Comparison of ENCODE assay signal across 20 cellular contexts in the genomic region with DNA sequence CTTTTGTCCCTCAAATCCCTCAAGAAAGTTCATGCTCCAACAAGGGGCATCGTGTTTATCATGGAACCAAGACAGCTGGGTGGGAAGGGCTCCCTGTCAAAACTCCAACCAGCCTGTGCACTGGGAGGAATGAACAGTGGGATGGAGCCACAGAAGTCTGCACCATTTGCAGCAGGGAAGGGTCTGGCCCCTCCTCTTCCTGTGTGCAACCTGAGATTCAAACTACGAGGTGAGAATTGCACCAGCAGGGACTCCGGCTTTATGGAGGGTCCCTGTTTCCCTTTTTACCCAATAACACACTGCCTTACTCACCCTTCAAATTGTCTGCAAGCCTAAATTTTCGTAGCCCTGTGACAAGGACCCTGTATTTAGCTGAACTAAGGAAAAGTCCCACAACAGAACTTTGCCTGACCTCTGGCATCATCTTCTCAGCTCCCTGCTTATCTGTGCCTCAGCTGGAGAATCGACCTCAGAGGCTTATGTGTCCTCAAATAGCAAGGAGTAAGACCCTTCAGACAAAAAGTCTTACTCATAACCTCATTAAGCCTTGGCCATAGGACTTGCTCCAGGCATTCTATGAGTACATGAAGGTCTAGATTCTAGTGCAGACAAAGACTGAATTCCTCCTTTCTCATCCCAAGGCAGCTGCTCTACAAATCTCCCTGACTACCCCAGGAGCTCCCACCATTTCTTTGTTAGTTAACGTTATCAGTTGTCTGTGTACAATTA.
"Had no signal": no experiment of that assay in that cellular context is flagged by ENCODE, and none has a peak within 500 bp of the region (broad histone marks: within the 10 kb centered on the region; RNA-seq: fewer than 3 reads in every experiment).

No MANE protein-coding gene starts in this region.

- H3K4me3 ChIP-seq: ascending aorta, left ventricle myocardium inferior, sigmoid colon, spleen had no signal

- H3K36me3 ChIP-seq: ascending aorta, brain microvascular endothelial cell, left ventricle myocardium inferior, sigmoid colon, spleen had no signal

- DNase-seq: activated CD4-positive, alpha-beta memory T cell treated with anti-CD3 and anti-CD28 coated beads, Interleukin-2, amount 10 ng/mL, durations not matched to agents 7 days and 5 days; activated CD4-positive, alpha-beta T cell treated with anti-CD3 and anti-CD28 coated beads, Interleukin-2, amount 10 ng/mL, durations not matched to agents 24 days and 14 days; activated effector memory CD4-positive, alpha-beta T cell treated with Interleukin-2 at 50 U/mL for 16 hours; activated naive CD4-positive, alpha-beta T cell treated with anti-CD3 and anti-CD28 coated beads, Interleukin-2, amount 10 ng/mL, durations not matched to agents 7 days and 5 days; activated naive CD8-positive, alpha-beta T cell treated with anti-CD3 and anti-CD28 coated beads, Interleukin-2, amount 50 U/mL, for 24 hours; activated T-cell treated with anti-CD3 and anti-CD28 coated beads, Interleukin-2, amount 50 U/mL, for 72 hours; caudate nucleus; effector CD4-positive, alpha-beta T cell; foreskin melanocyte; left ventricle myocardium inferior; midbrain; nephron progenitor cell; sigmoid colon; spleen; stimulated activated CD4-positive, alpha-beta T cell treated with anti-CD3 and anti-CD28 coated beads, Interleukin-4, amount 100 ng/mL, for 1 hour; stimulated activated naive CD8-positive, alpha-beta T cell treated with anti-CD3 and anti-CD28 coated beads, Interleukin-15, Interleukin-2, amounts not matched to agents 100 U/mL and 50 U/mL, for 24 hours; SW 1271; T-helper 17 cell had no signal

- H3K4me1 ChIP-seq: left ventricle myocardium inferior, sigmoid colon, spleen had no signal

- H3K27ac ChIP-seq: ascending aorta, left ventricle myocardium inferior, sigmoid colon, spleen had no signal

- H3K9me3 ChIP-seq: ascending aorta, sigmoid colon, spleen had no signal

- ATAC-seq: activated naive CD8-positive, alpha-beta T cell treated with anti-CD3 and anti-CD28 coated beads, Interleukin-2, amount 50 U/mL, for 24 hours; activated T-cell treated with anti-CD3 and anti-CD28 coated beads, Interleukin-2, amount 50 U/mL, for 72 hours; stimulated activated naive CD8-positive, alpha-beta T cell treated with anti-CD3 and anti-CD28 coated beads, Interleukin-15, Interleukin-2, amounts not matched to agents 100 U/mL and 50 U/mL, for 24 hours; T-helper 17 cell had no signal

- H3K27me3 ChIP-seq: ascending aorta, brain microvascular endothelial cell, sigmoid colon had no signal
